Comparison of ENCODE assay signal across 15 cellular contexts in the genomic region with DNA sequence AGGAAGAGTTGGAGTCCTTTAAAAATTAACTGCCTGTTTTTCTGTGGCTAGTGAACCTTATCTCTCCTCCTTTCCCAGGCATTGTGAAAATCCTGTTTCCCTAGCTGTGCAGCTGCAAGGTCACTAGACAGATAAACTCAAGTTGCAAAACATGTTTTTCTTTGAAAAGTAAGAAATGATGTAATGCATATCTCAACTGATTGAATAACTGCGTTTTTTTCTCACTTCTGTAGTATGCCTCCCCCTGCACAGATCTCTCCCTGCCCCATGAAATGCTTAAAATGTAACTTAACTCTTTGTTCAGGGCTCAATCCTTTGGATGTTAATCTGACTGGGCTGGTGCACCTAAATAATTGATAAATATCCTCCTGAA.
DNase-seq lines count a peak whose midpoint lies in the region; ATAC-seq and TF ChIP-seq lines count a peak whose summit lies in the region.
"Had no signal": no experiment of that assay in that cellular context is flagged by ENCODE, and none has a peak within 500 bp of the region (broad histone marks: within the 10 kb centered on the region; RNA-seq: fewer than 3 reads in every experiment).

No MANE protein-coding gene starts in this region.

- no peaks in the 10 kb centered on the region for H4K20me1 ChIP-seq in BLaER1 treated with 17β-estradiol and CSF1 and Interleukin-3, amounts not matched to agents 10 nM and 100 nM

- no peak for ATAC-seq in GM21529 (IDR thresholded peaks at IDR 0.05; ENCODE audit: unreplicated experiment)
- ATAC-seq in HG03520 (IDR thresholded peaks at IDR 0.05; ENCODE audit: unreplicated experiment) = no peak
- ATAC-seq: natural killer cell had no signal

- peaks cover 0 to 21% (median 14%) of the 10 kb centered on the region in 10 experiments; a peak in 16 of 20 replicates for H3K4me1 ChIP-seq in BLaER1 treated with 17β-estradiol and CSF1 and Interleukin-3, amounts not matched to agents 10 nM and 100 nM

- no peak overlapping the region for H3K4me3 ChIP-seq in BLaER1 treated with 17β-estradiol and CSF1 and Interleukin-3, amounts not matched to agents 10 nM and 100 nM
- H3K4me3 ChIP-seq in fibroblast of pulmonary artery (replicated peaks; ENCODE audit: low read depth, low read length) = no peak overlapping the region

- H3K9me3 ChIP-seq in BLaER1 treated with 17β-estradiol and CSF1 and Interleukin-3, amounts not matched to agents 10 nM and 100 nM (replicated peaks in 1 of 11) = peaks cover 33 to 65% (median 44%) of the 10 kb centered on the region in 11 experiments

- DNase-seq in SIG-M5 treated with dmso at 0.1 percent for 504 hours (lab: John Stamatoyannopoulos, UW; ENCODE audit: unreplicated experiment) (peak; percentile 85), fibroblast of pulmonary artery (ENCODE audit: low read depth) (peak; percentile 95), nephron progenitor cell (no peak), NCI-H1417 (lab: John Stamatoyannopoulos, UW) (no peak), NCI-H2196 treated with DMSO at 0.1 percent for 48 hours (lab: John Stamatoyannopoulos, UW; ENCODE audit: unreplicated experiment) (no peak)
- DNase-seq: activated CD4-positive, alpha-beta memory T cell treated with anti-CD3 and anti-CD28 coated beads, Interleukin-2, amount 10 ng/mL, durations not matched to agents 7 days and 5 days; effector CD4-positive, alpha-beta T cell; natural killer cell; NCI-H1048; NCI-H69; stimulated activated CD4-positive, alpha-beta T cell treated with anti-CD3 and anti-CD28 coated beads, Interleukin-2, amount 100 ng/mL, for 48 hours had no signal

- peaks cover 5% of the 10 kb centered on the region for H3K36me3 Mint-ChIP-seq in nephron progenitor cell (ENCODE audit: low read depth)

- H3K4me2 ChIP-seq in BLaER1 treated with 17β-estradiol and CSF1 and Interleukin-3, amounts not matched to agents 10 nM and 100 nM = peak overlapping the region; percentile 1 to 47 (median 27); a peak in 13 of 22 replicates

- H3K27ac ChIP-seq in BLaER1 treated with 17β-estradiol and CSF1 and Interleukin-3, amounts not matched to agents 10 nM and 100 nM = peak overlapping the region in 9 of 11 experiments; percentile 26 to 67 (median 53); a peak in 14 of 22 replicates

- TF ChIP-seq CTCF in fibroblast of pulmonary artery (IDR thresholded peaks at IDR 0.05; ENCODE audit: low read length, missing control alignments) (no peak), nephron progenitor cell (IDR thresholded peaks at IDR 0.05) (no peak)

- H3K27me3 ChIP-seq in BLaER1 treated with 17β-estradiol and CSF1 and Interleukin-3, amounts not matched to agents 10 nM and 100 nM = no peaks in the 10 kb centered on the region

- H3K36me3 ChIP-seq in BLaER1 treated with 17β-estradiol and CSF1 and Interleukin-3, amounts not matched to agents 10 nM and 100 nM = peaks cover 0 to 7% (median 0%) of the 10 kb centered on the region in 11 experiments; a peak in 2 of 22 replicates

- peaks cover 22% of the 10 kb centered on the region for H3K4me1 Mint-ChIP-seq in nephron progenitor cell
- H3K4me1 Mint-ChIP-seq: activated CD4-positive, alpha-beta memory T cell treated with anti-CD3 and anti-CD28 coated beads, Interleukin-2, amount 10 ng/mL, durations not matched to agents 7 days and 5 days; natural killer cell had no signal

- H3K27me3 Mint-ChIP-seq in nephron progenitor cell (ENCODE audit: low read depth, poor library complexity) = peaks cover 3% of the 10 kb centered on the region
- H3K27me3 Mint-ChIP-seq: activated CD4-positive, alpha-beta memory T cell treated with anti-CD3 and anti-CD28 coated beads, Interleukin-2, amount 10 ng/mL, durations not matched to agents 7 days and 5 days; activated naive CD8-positive, alpha-beta T cell had no signal

- no peak overlapping the region for H3K4me3 Mint-ChIP-seq in nephron progenitor cell
- H3K4me3 Mint-ChIP-seq: activated CD4-positive, alpha-beta memory T cell treated with anti-CD3 and anti-CD28 coated beads, Interleukin-2, amount 10 ng/mL, durations not matched to agents 7 days and 5 days; activated naive CD8-positive, alpha-beta T cell; natural killer cell had no signal

- peak overlapping the region in 1 of 11 experiments; percentile 19; a peak in 1 of 22 replicates for H3K9ac ChIP-seq in BLaER1 treated with 17β-estradiol and CSF1 and Interleukin-3, amounts not matched to agents 10 nM and 100 nM

- H3K27ac Mint-ChIP-seq in nephron progenitor cell = peak overlapping the region; percentile 66
- H3K27ac Mint-ChIP-seq: activated CD4-positive, alpha-beta memory T cell treated with anti-CD3 and anti-CD28 coated beads, Interleukin-2, amount 10 ng/mL, durations not matched to agents 7 days and 5 days; activated naive CD8-positive, alpha-beta T cell; natural killer cell had no signal

- peaks cover 12% of the 10 kb centered on the region for H3K9me3 Mint-ChIP-seq in nephron progenitor cell

Comparison
In these comparisons a context has a peak if more than half of its experiments do, and no peak if none do; other contexts are left out.
1. DNase-seq: peak in SIG-M5 treated with dmso at 0.1 percent for 504 hours (single experiment) and fibroblast of pulmonary artery (single experiment); none in nephron progenitor cell (single experiment), NCI-H1417 (0 of 3) and NCI-H2196 treated with DMSO at 0.1 percent for 48 hours (single experiment).